Comparison of ENCODE assay signal across 8 cellular contexts in the genomic region with DNA sequence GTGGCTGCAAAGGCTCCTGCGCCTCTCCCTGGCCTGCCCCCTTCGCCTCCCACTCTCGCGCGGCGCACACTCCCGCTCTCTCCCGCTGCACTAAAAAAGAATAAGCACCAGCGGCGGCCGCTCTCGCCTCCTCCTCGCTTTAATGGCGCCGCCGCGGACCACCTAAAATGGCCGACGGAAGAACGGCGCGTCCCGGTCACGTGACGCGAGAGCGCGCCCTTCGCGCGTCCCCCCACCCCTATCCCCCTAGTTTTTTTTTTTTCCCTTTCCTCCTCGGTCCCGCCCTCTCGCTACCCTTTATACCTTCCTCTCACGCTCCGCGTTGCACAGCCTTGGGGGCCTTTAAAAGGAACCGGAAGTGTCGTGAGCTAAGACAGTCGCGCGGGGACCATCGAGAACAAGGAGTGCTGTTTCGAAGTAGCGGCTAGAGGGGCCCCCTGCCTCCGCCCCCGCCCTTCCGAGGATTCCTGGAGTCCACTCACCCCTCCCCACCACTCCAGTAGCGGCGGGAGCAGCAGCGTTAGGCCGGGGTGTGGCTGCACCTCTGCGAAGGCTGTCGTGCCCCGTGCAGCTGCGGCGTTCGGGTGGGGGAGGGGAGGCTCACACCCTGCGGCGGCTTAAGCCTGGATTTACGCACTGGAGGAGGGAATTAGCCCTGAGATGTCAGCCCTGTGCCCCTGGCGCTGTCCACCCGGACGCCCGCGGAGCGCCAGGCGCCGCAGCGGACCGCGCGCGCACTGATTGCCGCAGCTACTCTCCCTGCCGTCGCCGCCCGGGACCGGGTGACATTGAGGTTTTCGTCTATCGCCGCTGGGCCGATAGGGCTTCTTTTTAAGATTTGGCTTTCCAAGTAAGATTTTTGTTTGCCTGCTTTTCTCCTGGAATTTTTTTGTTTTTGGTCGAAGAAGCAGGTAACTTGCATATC. TPM values are rescaled to one million over a fixed set of nuclear protein-coding genes. Genes with fewer than 3 reads are reported as not detected.
DNase-seq lines count a peak whose midpoint lies in the region; ATAC-seq and TF ChIP-seq lines count a peak whose summit lies in the region.

A gene with protein sequence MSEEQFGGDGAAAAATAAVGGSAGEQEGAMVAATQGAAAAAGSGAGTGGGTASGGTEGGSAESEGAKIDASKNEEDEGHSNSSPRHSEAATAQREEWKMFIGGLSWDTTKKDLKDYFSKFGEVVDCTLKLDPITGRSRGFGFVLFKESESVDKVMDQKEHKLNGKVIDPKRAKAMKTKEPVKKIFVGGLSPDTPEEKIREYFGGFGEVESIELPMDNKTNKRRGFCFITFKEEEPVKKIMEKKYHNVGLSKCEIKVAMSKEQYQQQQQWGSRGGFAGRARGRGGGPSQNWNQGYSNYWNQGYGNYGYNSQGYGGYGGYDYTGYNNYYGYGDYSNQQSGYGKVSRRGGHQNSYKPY (minus strand): TSS at position 176 of the 925 bp plus-strand sequence. CDS start 313 bp downstream, outside the sequence.

- H3K36me3 ChIP-seq in ovary (no peaks in the 10 kb centered on the region), thyroid gland (no peaks in the 10 kb centered on the region)

- WGBS in ovary, 3 donors, result 0 to 1% (median 0%) methylated on average over 85 of the region's 85 CpGs
- WGBS in thyroid gland, 2 donors, result 0% methylated on average over 55 to 69 of the region's 85 CpGs

- H3K4me1 ChIP-seq in ovary (ENCODE audit: insufficient read depth) (peaks cover 5% of the 10 kb centered on the region), thyroid gland (peaks cover 17 to 19% of the 10 kb centered on the region in 2 donors)

- intact Hi-C loops in Right ventricle myocardium inferior (cut with DNase I), result loop anchor here (1.0 to 10.0 kb wide), 3 partner anchors 55 to 641 kb away; a partner anchor contains a TSS
- intact Hi-C loops in ovary (cut with DNase I), result loop anchor here (1.0 to 10.0 kb wide), 4 partner anchors 53 to 661 kb away; a partner anchor contains a TSS
- intact Hi-C loops in thyroid gland (cut with DNase I), result loop anchor here (2.0 to 10.0 kb wide), 2 partner anchors 55 to 89 kb away; no protein-coding TSS in a partner anchor

- TF ChIP-seq EP300 in ovary (IDR thresholded peaks at IDR 0.05), result no peak

- DNase-seq in GM12864 (ENCODE audit: low read depth) (peak; percentile 99), NCI-H1417 (lab: John Stamatoyannopoulos, UW) (peak; percentile 99 to 100 (median 100)), SW 1271 (lab: John Stamatoyannopoulos, UW) (peak; percentile 96 to 97), Right ventricle myocardium inferior (ENCODE audit: missing footprints) (peak; percentile 98), ovary (peak; percentile 96 to 99 (median 98)), thyroid gland (peak; percentile 99)
- peak; percentile 82 for DNase-seq in activated naive CD8-positive, alpha-beta T cell treated with anti-CD3 and anti-CD28 coated beads, Interleukin-2, amount 50 U/mL, for 16 hours (ENCODE audit: low read depth, low spot score)

- ATAC-seq in HG02759 (IDR thresholded peaks at IDR 0.05; ENCODE audit: unreplicated experiment), result peak; percentile 94
- ATAC-seq in Right ventricle myocardium inferior, result peak; percentile 98

- H3K27me3 ChIP-seq in ovary, result no peaks in the 10 kb centered on the region
- H3K27me3 ChIP-seq in thyroid gland, result no peaks in the 10 kb centered on the region

- TF ChIP-seq POLR2A in ovary (IDR thresholded peaks at IDR 0.05), result peak; percentile 91
- TF ChIP-seq POLR2A in thyroid gland (IDR thresholded peaks at IDR 0.05), result peak; percentile 10 to 88

- TF ChIP-seq CTCF in GM12864 (IDR thresholded peaks at IDR 0.05; ENCODE audit: low read depth, low read length, missing control alignments) (no peak), ovary (IDR thresholded peaks at IDR 0.05) (peak in 2 of 3 donors; percentile 7 to 30), thyroid gland (IDR thresholded peaks at IDR 0.05) (no peak)

- H3K9me3 ChIP-seq in ovary (no peaks in the 10 kb centered on the region), thyroid gland (no peaks in the 10 kb centered on the region)

- H3K27ac ChIP-seq in ovary (peak within 1 kb of the TSS; percentile 94 to 95), thyroid gland (peak within 1 kb of the TSS; percentile 96 to 100 (median 98))

- H3K4me3 ChIP-seq in GM12864 (ENCODE audit: low read depth, low read length) (peak within 1 kb of the TSS; percentile 99), ovary (peak within 1 kb of the TSS; percentile 97), thyroid gland (replicated peaks in 1 of 3) (peak within 1 kb of the TSS; percentile 72 to 97 (median 89))

RNA-seq across cellular contexts. Expression of the gene that starts here (rescaled TPM):
- total RNA-seq in Right ventricle myocardium inferior (111 TPM), ovary (100 to 1,000 TPM in 6 of 7 donors, 10 to 100 TPM in 1; 85.1 to 243 (median 185) TPM), thyroid gland (100 to 1,000 TPM in 1 of 4 donors, 10 to 100 TPM in 3; 67.1 to 145 (median 93.8) TPM)
- polyA plus RNA-seq in ovary, result 100 to 1,000 TPM; 168 to 520 TPM

Comparison
In these comparisons a context has a peak if more than half of its experiments do, and no peak if none do; other contexts are left out.
1. Peak in every context shown above with its lines: DNase-seq, ATAC-seq, H3K4me3 ChIP-seq and H3K27ac ChIP-seq.
2. CTCF ChIP-seq: peak in ovary (2 of 3); none in GM12864 (single experiment) and thyroid gland (0 of 6).